ENCODE assay signal across 1 cellular context in the genomic region with DNA sequence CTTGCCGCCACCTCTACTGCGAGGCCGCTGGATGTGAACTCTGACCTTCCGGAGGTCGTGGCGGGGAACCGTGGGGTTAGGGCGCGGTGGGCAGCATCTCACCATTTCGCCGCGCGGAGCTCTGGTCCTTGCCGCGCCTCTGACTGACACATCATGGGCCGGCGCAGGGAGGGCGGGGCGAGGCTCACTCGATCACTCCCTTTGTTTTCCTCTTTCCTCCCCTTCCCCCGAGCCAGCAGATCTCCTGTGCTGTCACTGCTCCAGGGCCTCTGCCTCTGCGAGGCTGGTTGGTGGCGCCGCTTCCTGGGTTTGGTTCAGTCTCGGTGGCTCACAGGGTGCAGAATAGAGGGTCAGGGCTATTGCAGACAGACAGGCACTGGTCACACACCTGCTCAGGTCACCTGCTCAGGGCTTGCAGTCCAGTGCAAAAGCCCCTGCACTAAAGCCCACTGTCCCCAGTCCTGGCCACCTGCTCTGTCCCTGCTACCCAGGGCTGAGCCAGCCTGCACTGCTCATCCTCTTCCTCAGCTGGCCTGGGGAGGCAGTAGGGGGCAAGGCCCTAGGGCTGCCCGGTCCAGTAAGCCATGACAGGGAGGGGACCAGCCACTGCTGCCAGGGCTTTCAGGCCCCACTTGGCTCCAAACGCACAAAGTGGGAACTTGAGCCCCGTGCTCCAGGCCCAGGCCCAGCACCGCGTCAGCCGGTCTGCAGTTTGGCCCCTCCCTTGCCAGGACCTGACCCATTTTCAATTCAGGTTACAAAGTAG.
TF ChIP-seq lines count a peak whose summit lies in the region.

No MANE protein-coding gene starts in this region.

TF ChIP-seq in SK-N-SH treated with all-trans-retinoic acid at 6 μM for 48 hours, 23 proteins besides CTCF, POLR2A, EP300 and RAD21 (continued from another document):
- TF ChIP-seq GLIS3 (CRISPR knock-in tag; IDR thresholded peaks at IDR 0.05) (no peak), ZNF8 (CRISPR knock-in tag; IDR thresholded peaks at IDR 0.05) (no peak), PPARA (CRISPR knock-in tag; IDR thresholded peaks at IDR 0.05; ENCODE audit: borderline replicate concordance) (no peak), TCF4 (CRISPR knock-in tag; IDR thresholded peaks at IDR 0.05; ENCODE audit: borderline replicate concordance) (no peak), ZC3H10 (CRISPR knock-in tag; IDR thresholded peaks at IDR 0.05) (no peak), ZNF70 (CRISPR knock-in tag; IDR thresholded peaks at IDR 0.05) (no peak), CSDC2 (CRISPR knock-in tag; IDR thresholded peaks at IDR 0.05) (no peak), ZFP30 (CRISPR knock-in tag; IDR thresholded peaks at IDR 0.05) (no peak), ZFP3 (CRISPR knock-in tag; IDR thresholded peaks at IDR 0.05) (no peak), OSR1 (CRISPR knock-in tag; IDR thresholded peaks at IDR 0.05) (no peak), SNAI2 (CRISPR knock-in tag; IDR thresholded peaks at IDR 0.05) (no peak)
- TF ChIP-seq, protein P1, sequence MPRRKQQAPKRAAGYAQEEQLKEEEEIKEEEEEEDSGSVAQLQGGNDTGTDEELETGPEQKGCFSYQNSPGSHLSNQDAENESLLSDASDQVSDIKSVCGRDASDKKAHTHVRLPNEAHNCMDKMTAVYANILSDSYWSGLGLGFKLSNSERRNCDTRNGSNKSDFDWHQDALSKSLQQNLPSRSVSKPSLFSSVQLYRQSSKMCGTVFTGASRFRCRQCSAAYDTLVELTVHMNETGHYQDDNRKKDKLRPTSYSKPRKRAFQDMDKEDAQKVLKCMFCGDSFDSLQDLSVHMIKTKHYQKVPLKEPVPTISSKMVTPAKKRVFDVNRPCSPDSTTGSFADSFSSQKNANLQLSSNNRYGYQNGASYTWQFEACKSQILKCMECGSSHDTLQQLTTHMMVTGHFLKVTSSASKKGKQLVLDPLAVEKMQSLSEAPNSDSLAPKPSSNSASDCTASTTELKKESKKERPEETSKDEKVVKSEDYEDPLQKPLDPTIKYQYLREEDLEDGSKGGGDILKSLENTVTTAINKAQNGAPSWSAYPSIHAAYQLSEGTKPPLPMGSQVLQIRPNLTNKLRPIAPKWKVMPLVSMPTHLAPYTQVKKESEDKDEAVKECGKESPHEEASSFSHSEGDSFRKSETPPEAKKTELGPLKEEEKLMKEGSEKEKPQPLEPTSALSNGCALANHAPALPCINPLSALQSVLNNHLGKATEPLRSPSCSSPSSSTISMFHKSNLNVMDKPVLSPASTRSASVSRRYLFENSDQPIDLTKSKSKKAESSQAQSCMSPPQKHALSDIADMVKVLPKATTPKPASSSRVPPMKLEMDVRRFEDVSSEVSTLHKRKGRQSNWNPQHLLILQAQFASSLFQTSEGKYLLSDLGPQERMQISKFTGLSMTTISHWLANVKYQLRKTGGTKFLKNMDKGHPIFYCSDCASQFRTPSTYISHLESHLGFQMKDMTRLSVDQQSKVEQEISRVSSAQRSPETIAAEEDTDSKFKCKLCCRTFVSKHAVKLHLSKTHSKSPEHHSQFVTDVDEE (CRISPR knock-in tag; IDR thresholded peaks at IDR 0.05): no peak
